In genomic region chr12:27970391-27970980, GRCh38 we compare ENCODE assay signal across 1 cellular context.
TF ChIP-seq lines count a peak whose summit lies in the region.

No MANE protein-coding gene starts in this region.

TF ChIP-seq in liver, 16 proteins besides CTCF, POLR2A, EP300 and RAD21 (continued from another document):
- TF ChIP-seq, protein P1, sequence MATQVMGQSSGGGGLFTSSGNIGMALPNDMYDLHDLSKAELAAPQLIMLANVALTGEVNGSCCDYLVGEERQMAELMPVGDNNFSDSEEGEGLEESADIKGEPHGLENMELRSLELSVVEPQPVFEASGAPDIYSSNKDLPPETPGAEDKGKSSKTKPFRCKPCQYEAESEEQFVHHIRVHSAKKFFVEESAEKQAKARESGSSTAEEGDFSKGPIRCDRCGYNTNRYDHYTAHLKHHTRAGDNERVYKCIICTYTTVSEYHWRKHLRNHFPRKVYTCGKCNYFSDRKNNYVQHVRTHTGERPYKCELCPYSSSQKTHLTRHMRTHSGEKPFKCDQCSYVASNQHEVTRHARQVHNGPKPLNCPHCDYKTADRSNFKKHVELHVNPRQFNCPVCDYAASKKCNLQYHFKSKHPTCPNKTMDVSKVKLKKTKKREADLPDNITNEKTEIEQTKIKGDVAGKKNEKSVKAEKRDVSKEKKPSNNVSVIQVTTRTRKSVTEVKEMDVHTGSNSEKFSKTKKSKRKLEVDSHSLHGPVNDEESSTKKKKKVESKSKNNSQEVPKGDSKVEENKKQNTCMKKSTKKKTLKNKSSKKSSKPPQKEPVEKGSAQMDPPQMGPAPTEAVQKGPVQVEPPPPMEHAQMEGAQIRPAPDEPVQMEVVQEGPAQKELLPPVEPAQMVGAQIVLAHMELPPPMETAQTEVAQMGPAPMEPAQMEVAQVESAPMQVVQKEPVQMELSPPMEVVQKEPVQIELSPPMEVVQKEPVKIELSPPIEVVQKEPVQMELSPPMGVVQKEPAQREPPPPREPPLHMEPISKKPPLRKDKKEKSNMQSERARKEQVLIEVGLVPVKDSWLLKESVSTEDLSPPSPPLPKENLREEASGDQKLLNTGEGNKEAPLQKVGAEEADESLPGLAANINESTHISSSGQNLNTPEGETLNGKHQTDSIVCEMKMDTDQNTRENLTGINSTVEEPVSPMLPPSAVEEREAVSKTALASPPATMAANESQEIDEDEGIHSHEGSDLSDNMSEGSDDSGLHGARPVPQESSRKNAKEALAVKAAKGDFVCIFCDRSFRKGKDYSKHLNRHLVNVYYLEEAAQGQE (IDR thresholded peaks at IDR 0.05): no peak
- TF ChIP-seq MAX (IDR thresholded peaks at IDR 0.05): no peak
- no peak for TF ChIP-seq NR2F2 (IDR thresholded peaks at IDR 0.05)
TF ChIP-seq in liver: peak in this region for 0.
